In genomic region chr2:144350151-144350802, GRCh38 we compare ENCODE assay signal across 13 cellular contexts.
DNase-seq lines count a peak whose midpoint lies in the region; ATAC-seq and TF ChIP-seq lines count a peak whose summit lies in the region.
"Had no signal": no experiment of that assay in that cellular context is flagged by ENCODE, and none has a peak within 500 bp of the region (broad histone marks: within the 10 kb centered on the region; RNA-seq: fewer than 3 reads in every experiment).

No MANE protein-coding gene starts in this region.

- H3K4me2 ChIP-seq in OCI-LY1 (ENCODE audit: low read length) (no peak overlapping the region), fibroblast of lung (ENCODE audit: extremely low read depth, insufficient read depth, low read length) (no peak overlapping the region), trophoblast cell (ENCODE audit: low read length) (peak overlapping the region; percentile 45)

- H2BK120ac ChIP-seq in trophoblast cell (ENCODE audit: insufficient read depth, low read length, poor library complexity): peak overlapping the region; percentile 88

- no CpG with 5 or more reads among the region's 7 CpGs for WGBS in trophoblast cell (ENCODE audit: extremely low coverage, insufficient coverage, insufficient read length)
- 74% methylated on average over 7 of the region's 7 CpGs for WGBS in upper lobe of left lung, 2 donors

- H3K14ac ChIP-seq in trophoblast cell (ENCODE audit: low read length): peak overlapping the region; percentile 53

- CTCF ChIA-PET in T-cell (lab: Charles Lee): interaction anchor here in 1 of 2 donors (0.7 kb wide), 1 partner anchor 106 kb away, joined by 10 read pairs; no protein-coding TSS in a partner anchor

- no peaks in the 10 kb centered on the region for H3F3A ChIP-seq in OCI-LY1 (ENCODE audit: insufficient read depth, low read length)

- no peaks in the 10 kb centered on the region for H3K27me3 ChIP-seq in H7 (ENCODE audit: control insufficient read depth, insufficient read depth, low read length)
- H3K27me3 ChIP-seq in OCI-LY1 (ENCODE audit: insufficient read depth, low read length): no peaks in the 10 kb centered on the region
- H3K27me3 ChIP-seq in fibroblast of lung (ENCODE audit: control insufficient read depth, insufficient read depth, low read length): no peaks in the 10 kb centered on the region
- H3K27me3 ChIP-seq in trophoblast cell (ENCODE audit: insufficient read depth, low read length): no peaks in the 10 kb centered on the region
- no peaks in the 10 kb centered on the region for H3K27me3 ChIP-seq in upper lobe of left lung
- H3K27me3 ChIP-seq: stomach had no signal

- H3K36me3 ChIP-seq in H7 (replicated peaks; ENCODE audit: control insufficient read depth, insufficient read depth, low read length): no peaks in the 10 kb centered on the region
- H3K36me3 ChIP-seq in OCI-LY1 (ENCODE audit: insufficient read depth, low read length): no peaks in the 10 kb centered on the region
- no peaks in the 10 kb centered on the region for H3K36me3 ChIP-seq in fibroblast of lung (ENCODE audit: control insufficient read depth, insufficient read depth, low read length)
- H3K36me3 ChIP-seq in trophoblast cell (ENCODE audit: control insufficient read depth in 1 of 2, insufficient read depth in 2 of 2, low read length in 2 of 2): no peaks in the 10 kb centered on the region
- H3K36me3 ChIP-seq in upper lobe of left lung: no peaks in the 10 kb centered on the region
- H3K36me3 ChIP-seq: stomach had no signal

- H3K9ac ChIP-seq in OCI-LY1 (ENCODE audit: low read length) (no peak overlapping the region), fibroblast of lung (ENCODE audit: insufficient read depth, low read length) (no peak overlapping the region), trophoblast cell (ENCODE audit: low read length) (no peak overlapping the region)

- peaks cover 25% of the 10 kb centered on the region for H3K79me1 ChIP-seq in trophoblast cell (ENCODE audit: low read length)

- no peak overlapping the region for H3K4me3 Mint-ChIP-seq in T-cell
- H3K4me3 Mint-ChIP-seq in naive thymus-derived CD8-positive, alpha-beta T cell: no peak overlapping the region

- no peaks in the 10 kb centered on the region for H3K27me3 Mint-ChIP-seq in T-cell
- peaks cover 0 to 1% (median 0%) of the 10 kb centered on the region in 5 donors for H3K27me3 Mint-ChIP-seq in naive thymus-derived CD8-positive, alpha-beta T cell
- H3K27me3 Mint-ChIP-seq: IgD-negative memory B cell had no signal

- no peak overlapping the region for H3K27ac Mint-ChIP-seq in T-cell
- H3K27ac Mint-ChIP-seq in naive thymus-derived CD8-positive, alpha-beta T cell: no peak overlapping the region
- H3K27ac Mint-ChIP-seq: IgD-negative memory B cell had no signal

- no peak overlapping the region for H2AK5ac ChIP-seq in trophoblast cell (ENCODE audit: low read length)

- no peaks in the 10 kb centered on the region for H3K36me3 Mint-ChIP-seq in T-cell
- no peaks in the 10 kb centered on the region for H3K36me3 Mint-ChIP-seq in naive thymus-derived CD8-positive, alpha-beta T cell
- H3K36me3 Mint-ChIP-seq: IgD-negative memory B cell had no signal

- peak; percentile 23 for DNase-seq in H7
- DNase-seq in fibroblast of lung (ENCODE audit: low read depth in 2 of 2): peak; percentile 18 to 80
- no peak for DNase-seq in trophoblast cell
- no peak for DNase-seq in upper lobe of left lung
- no peak for DNase-seq in T-cell
- DNase-seq in naive thymus-derived CD8-positive, alpha-beta T cell: no peak
- DNase-seq: effector memory CD4-positive, alpha-beta T cell; NCI-H2227 treated with DMSO at 0.1 percent for 48 hours; retina; stomach had no signal

- POLR2A ChIA-PET in T-cell (lab: Charles Lee): interaction anchor here in 1 of 2 donors (0.6 kb wide), 1 partner anchor 186 kb away, joined by 7 read pairs; no protein-coding TSS in a partner anchor
- POLR2A ChIA-PET in naive thymus-derived CD8-positive, alpha-beta T cell (lab: Charles Lee): no interaction called here

- no peak overlapping the region for H3K4ac ChIP-seq in trophoblast cell (ENCODE audit: low read depth, low read length)

- H4K20me1 ChIP-seq in OCI-LY1 (ENCODE audit: insufficient read depth, low read length) (no peaks in the 10 kb centered on the region), fibroblast of lung (ENCODE audit: control insufficient read depth, extremely low read depth, insufficient read depth, low read length) (no peaks in the 10 kb centered on the region)

- H2AFZ ChIP-seq in OCI-LY1 (ENCODE audit: low read length): peak overlapping the region; percentile 68; the same call in 1 of the 2 replicates
- H2AFZ ChIP-seq in fibroblast of lung (ENCODE audit: low read length): no peak overlapping the region
- H2AFZ ChIP-seq in trophoblast cell (ENCODE audit: insufficient read depth, low read length, poor library complexity): no peak overlapping the region

- no peak overlapping the region for H3K23ac ChIP-seq in trophoblast cell (ENCODE audit: low read length)

- peak overlapping the region; percentile 74 for H4K91ac ChIP-seq in trophoblast cell (ENCODE audit: low read depth, low read length)

- H3K9me2 ChIP-seq in OCI-LY1 (ENCODE audit: low read depth, low read length): no peaks in the 10 kb centered on the region

- H4K12ac ChIP-seq in trophoblast cell (ENCODE audit: low read depth, low read length): peak overlapping the region; percentile 7

- no peak for ATAC-seq in upper lobe of left lung (ENCODE audit: low FRiP score in 2 of 2)
- no peak for ATAC-seq in T-cell (replicated peaks in 1 of 4)
- no peak for ATAC-seq in naive thymus-derived CD8-positive, alpha-beta T cell
- ATAC-seq in GM18868 (IDR thresholded peaks at IDR 0.05; ENCODE audit: unreplicated experiment): no peak

- peak overlapping the region; percentile 17 for H4K8ac ChIP-seq in trophoblast cell (ENCODE audit: low read depth, low read length)

- H3K18ac ChIP-seq in trophoblast cell (ENCODE audit: low read length): peak overlapping the region; percentile 46

- H3K4me1 Mint-ChIP-seq in T-cell: no peaks in the 10 kb centered on the region
- peaks cover 0 to 2% (median 0%) of the 10 kb centered on the region in 4 donors for H3K4me1 Mint-ChIP-seq in naive thymus-derived CD8-positive, alpha-beta T cell

- no peak for TF ChIP-seq CTCF in OCI-LY1 (IDR thresholded peaks at IDR 0.05; ENCODE audit: low read length)
- no peak for TF ChIP-seq CTCF in fibroblast of lung (conservative IDR thresholded peaks at IDR 0.05 in 1 of 2, IDR thresholded peaks at IDR 0.05 in 1 of 2; ENCODE audit: low read depth in 1 of 2, low read length in 2 of 2)
- no peak for TF ChIP-seq CTCF in upper lobe of left lung (IDR thresholded peaks at IDR 0.05)

- no peaks in the 10 kb centered on the region for H3K9me3 Mint-ChIP-seq in T-cell
- no peaks in the 10 kb centered on the region for H3K9me3 Mint-ChIP-seq in naive thymus-derived CD8-positive, alpha-beta T cell
- H3K9me3 Mint-ChIP-seq: IgD-negative memory B cell had no signal

- no peak for TF ChIP-seq POLR2A in upper lobe of left lung (IDR thresholded peaks at IDR 0.05)

- H3K4me1 ChIP-seq in OCI-LY1 (ENCODE audit: insufficient read depth, low read length, severe bottlenecking) (peaks cover 26% of the 10 kb centered on the region), fibroblast of lung (ENCODE audit: control insufficient read depth, extremely low read depth, insufficient read depth, low read length) (no peaks in the 10 kb centered on the region), trophoblast cell (ENCODE audit: control insufficient read depth in 1 of 2, insufficient read depth in 2 of 2, low read length in 2 of 2) (peaks cover 8 to 19% of the 10 kb centered on the region in 2 experiments), upper lobe of left lung (no peaks in the 10 kb centered on the region)
- H3K4me1 ChIP-seq: stomach had no signal

- H3K4me3 ChIP-seq in H7 (ENCODE audit: insufficient read depth, low read depth, low read length) (no peak overlapping the region), OCI-LY1 (ENCODE audit: low read depth, low read length, poor library complexity, severe bottlenecking) (no peak overlapping the region), fibroblast of lung (replicated peaks in 1 of 4; ENCODE audit: control extremely low read depth in 1 of 4, insufficient read depth in 1 of 4, low read depth in 3 of 4, low read length in 4 of 4) (no peak overlapping the region), trophoblast cell (ENCODE audit: low read depth, low read length) (no peak overlapping the region), upper lobe of left lung (no peak overlapping the region)
- H3K4me3 ChIP-seq: stomach had no signal

- H2BK12ac ChIP-seq in trophoblast cell (ENCODE audit: low read length): peak overlapping the region; percentile 93

- peak overlapping the region; percentile 92 for H2BK5ac ChIP-seq in trophoblast cell (ENCODE audit: low read depth, low read length, poor library complexity)

- no peak for TF ChIP-seq EP300 in upper lobe of left lung (IDR thresholded peaks at IDR 0.05)

- H3K27ac ChIP-seq in OCI-LY1 (ENCODE audit: low read depth, low read length, poor library complexity, severe bottlenecking): no peak overlapping the region
- H3K27ac ChIP-seq in fibroblast of lung (ENCODE audit: insufficient read depth, low read length): no peak overlapping the region
- peak overlapping the region; percentile 99 for H3K27ac ChIP-seq in trophoblast cell (ENCODE audit: low read depth, low read length)
- H3K27ac ChIP-seq in upper lobe of left lung: no peak overlapping the region
- H3K27ac ChIP-seq: stomach had no signal

- no peaks in the 10 kb centered on the region for H3K79me2 ChIP-seq in OCI-LY1 (ENCODE audit: insufficient read depth, low read length)
- no peaks in the 10 kb centered on the region for H3K79me2 ChIP-seq in fibroblast of lung (ENCODE audit: control insufficient read depth, insufficient read depth, low read length)
- no peaks in the 10 kb centered on the region for H3K79me2 ChIP-seq in trophoblast cell (ENCODE audit: control insufficient read depth, insufficient read depth, low read length, poor library complexity)

- no peaks in the 10 kb centered on the region for H3K9me3 ChIP-seq in OCI-LY1 (ENCODE audit: low read length)
- no peaks in the 10 kb centered on the region for H3K9me3 ChIP-seq in fibroblast of lung (ENCODE audit: control insufficient read depth, insufficient read depth, low read depth, low read length)
- no peaks in the 10 kb centered on the region for H3K9me3 ChIP-seq in trophoblast cell (ENCODE audit: insufficient read depth, low read depth, low read length)
- H3K9me3 ChIP-seq in upper lobe of left lung: no peaks in the 10 kb centered on the region
- H3K9me3 ChIP-seq: stomach had no signal

Comparison
In these comparisons a context has a peak if more than half of its experiments do, and no peak if none do; other contexts are left out.
1. DNase-seq: peak in H7 (single experiment) and fibroblast of lung (2 of 2); none in trophoblast cell (0 of 2), upper lobe of left lung (0 of 2), T-cell (0 of 34) and naive thymus-derived CD8-positive, alpha-beta T cell (0 of 10).